9 cellular contexts compared by ENCODE assay signal in genomic region chr7:69932034-69932628, GRCh38.
DNase-seq lines count a peak whose midpoint lies in the region; ATAC-seq, FAIRE-seq and TF ChIP-seq lines count a peak whose summit lies in the region.
"Had no signal": no experiment of that assay in that cellular context is flagged by ENCODE, and none has a peak within 500 bp of the region (broad histone marks: within the 10 kb centered on the region; RNA-seq: fewer than 3 reads in every experiment).

No MANE protein-coding gene starts in this region.

- H3K9me3 ChIP-seq in DOHH2 (ENCODE audit: control insufficient read depth, insufficient read depth, low read length) (peaks cover 13% of the 10 kb centered on the region), ascending aorta (no peaks in the 10 kb centered on the region)

- H3K9me3 Mint-ChIP-seq in activated naive CD4-positive, alpha-beta T cell treated with anti-CD3 and anti-CD28 coated beads for 36 hours: no peaks in the 10 kb centered on the region
- H3K9me3 Mint-ChIP-seq: memory B cell had no signal

- FAIRE-seq in urothelium cell line (lab: Jason Lieb, UNC): no peak

- peaks cover 11% of the 10 kb centered on the region for H3K36me3 ChIP-seq in DOHH2 (ENCODE audit: control insufficient read depth, low read length)
- H3K36me3 ChIP-seq in ascending aorta: no peaks in the 10 kb centered on the region

- H3K4me1 Mint-ChIP-seq in activated naive CD4-positive, alpha-beta T cell treated with anti-CD3 and anti-CD28 coated beads for 36 hours (ENCODE audit: low read depth): no peaks in the 10 kb centered on the region

- TF ChIP-seq CTCF in DOHH2 (IDR thresholded peaks at IDR 0.05; ENCODE audit: low read depth, low read length, poor library complexity, severe bottlenecking) (peak; percentile 82), ascending aorta (IDR thresholded peaks at IDR 0.05) (peak in 2 of 3 experiments; percentile 43 to 54)

- H3K9me2 ChIP-seq in DOHH2 (replicated peaks; ENCODE audit: control insufficient read depth, low read length): no peaks in the 10 kb centered on the region

- no peaks in the 10 kb centered on the region for H3K27me3 Mint-ChIP-seq in activated naive CD4-positive, alpha-beta T cell treated with anti-CD3 and anti-CD28 coated beads for 36 hours (ENCODE audit: low read depth)
- H3K27me3 Mint-ChIP-seq: memory B cell had no signal

- H3K27me3 ChIP-seq in DOHH2 (ENCODE audit: control insufficient read depth, low read length) (no peaks in the 10 kb centered on the region), ascending aorta (no peaks in the 10 kb centered on the region)

- CTCF ChIA-PET in activated naive CD4-positive, alpha-beta T cell treated with anti-CD3 and anti-CD28 coated beads for 36 hours (lab: Charles Lee): interaction anchor here (0.9 to 1.1 kb wide), 2 partner anchors 9 to 11 kb away, joined by 3 to 5 read pairs; no protein-coding TSS in a partner anchor

- no peak overlapping the region for H3K27ac Mint-ChIP-seq in activated naive CD4-positive, alpha-beta T cell treated with anti-CD3 and anti-CD28 coated beads for 36 hours
- H3K27ac Mint-ChIP-seq: memory B cell had no signal

- no peak overlapping the region for H3K4me2 ChIP-seq in DOHH2 (ENCODE audit: low read length)

- no peak overlapping the region for H3K4me3 Mint-ChIP-seq in activated naive CD4-positive, alpha-beta T cell treated with anti-CD3 and anti-CD28 coated beads for 36 hours
- H3K4me3 Mint-ChIP-seq: memory B cell had no signal

- peaks cover 10% of the 10 kb centered on the region for H4K20me1 ChIP-seq in DOHH2 (ENCODE audit: control insufficient read depth, insufficient read depth, low read depth, low read length)

- no peaks in the 10 kb centered on the region for H3F3A ChIP-seq in DOHH2 (ENCODE audit: control insufficient read depth, insufficient read depth)

- H3K4me1 ChIP-seq in DOHH2 (ENCODE audit: control insufficient read depth, low read length): peaks cover 22% of the 10 kb centered on the region
- no peaks in the 10 kb centered on the region for H3K4me1 ChIP-seq in ascending aorta

- no peak for ATAC-seq in GM19324 (IDR thresholded peaks at IDR 0.05; ENCODE audit: low FRiP score, unreplicated experiment)
- ATAC-seq in HG03139 (IDR thresholded peaks at IDR 0.05; ENCODE audit: unreplicated experiment): no peak

- no peaks in the 10 kb centered on the region for H3K36me3 Mint-ChIP-seq in activated naive CD4-positive, alpha-beta T cell treated with anti-CD3 and anti-CD28 coated beads for 36 hours (ENCODE audit: low read depth)

- H3K79me2 ChIP-seq in DOHH2 (ENCODE audit: control insufficient read depth, low read length): peaks cover 66% of the 10 kb centered on the region

- H3K27ac ChIP-seq in DOHH2 (ENCODE audit: low read depth, low read length) (no peak overlapping the region), ascending aorta (no peak overlapping the region)

- H3K4me3 ChIP-seq in DOHH2 (ENCODE audit: low read length): no peak overlapping the region
- no peak overlapping the region for H3K4me3 ChIP-seq in ascending aorta

- peak; percentile 46 for DNase-seq in NCI-H1417 treated with DMSO at 0.1 percent for 48 hours (lab: John Stamatoyannopoulos, UW)
- no peak for DNase-seq in ascending aorta (ENCODE audit: low spot score in 2 of 2)
- peak; percentile 33 for DNase-seq in kidney glomerular epithelial cell (lab: John Stamatoyannopoulos, UW)
- peak; percentile 12 for DNase-seq in urothelium cell line (ENCODE audit: low spot score)
- no peak for DNase-seq in activated naive CD4-positive, alpha-beta T cell treated with anti-CD3 and anti-CD28 coated beads for 36 hours

- intact Hi-C loops in ascending aorta (cut with DNase I): no loop called here
- intact Hi-C loops in activated naive CD4-positive, alpha-beta T cell treated with anti-CD3 and anti-CD28 coated beads for 36 hours (cut with micrococcal nuclease): no loop called here

Comparison
In these comparisons a context has a peak if more than half of its experiments do, and no peak if none do; other contexts are left out.
1. DNase-seq: peak in NCI-H1417 treated with DMSO at 0.1 percent for 48 hours (single experiment), kidney glomerular epithelial cell (single experiment) and urothelium cell line (single experiment); none in ascending aorta (0 of 2) and activated naive CD4-positive, alpha-beta T cell treated with anti-CD3 and anti-CD28 coated beads for 36 hours (single experiment).